ENCODE assay signal across 4 cellular contexts in genomic region chr1:58197811-58198210, GRCh38.
"Had no signal": no experiment of that assay in that cellular context is flagged by ENCODE, and none has a peak within 500 bp of the region (broad histone marks: within the 10 kb centered on the region; RNA-seq: fewer than 3 reads in every experiment).

No MANE protein-coding gene starts in this region.

- H3K27ac ChIP-seq: HL-60, KMS-11 had no signal

- H3K4me2 ChIP-seq: KMS-11 had no signal

- H3K4me3 ChIP-seq: K562 had no signal

- ATAC-seq: HepG2, K562 had no signal

- H3K9ac ChIP-seq: KMS-11 had no signal
